In genomic region chr19:14433454-14434156, GRCh38 we compare ENCODE assay signal across 8 cellular contexts. TPM values are rescaled to one million over a fixed set of nuclear protein-coding genes. Genes with fewer than 3 reads are reported as not detected.
A peak's percentile ranks its signal among the peaks of the same experiment; 100 is the strongest.
DNase-seq lines count a peak whose midpoint lies in the region; ATAC-seq and TF ChIP-seq lines count a peak whose summit lies in the region.

No MANE protein-coding gene starts in this region.

- H3K27me3 ChIP-seq in WERI-Rb-1 (ENCODE audit: insufficient read depth, low read depth, severe bottlenecking): no peaks in the 10 kb centered on the region
- H3K27me3 ChIP-seq in mesenchymal stem cell (ENCODE audit: control insufficient read depth in 1 of 2, insufficient read depth in 1 of 2, low read length in 2 of 2): peaks cover 3 to 4% of the 10 kb centered on the region in 2 experiments

- peak overlapping the region; percentile 78 for H3K4me3 ChIP-seq in GM12875 (ENCODE audit: low read depth, low read length)
- H3K4me3 ChIP-seq in WERI-Rb-1 (ENCODE audit: low read depth, low read length): peak overlapping the region; percentile 73
- H3K4me3 ChIP-seq in coronary artery: peak overlapping the region; percentile 79
- peak overlapping the region; percentile 88 to 89 for H3K4me3 ChIP-seq in mesenchymal stem cell (ENCODE audit: insufficient read depth in 1 of 2, low read depth in 1 of 2, low read length in 2 of 2)

- H4K8ac ChIP-seq in mesenchymal stem cell (ENCODE audit: low read length): peak overlapping the region; percentile 90

- peak overlapping the region; percentile 86 for H3K9ac ChIP-seq in mesenchymal stem cell (ENCODE audit: low read length)

- no peak overlapping the region for H2AK5ac ChIP-seq in mesenchymal stem cell (ENCODE audit: low read length, severe bottlenecking)

- no peak overlapping the region for H2BK5ac ChIP-seq in mesenchymal stem cell (ENCODE audit: low read depth, low read length, poor library complexity, severe bottlenecking)

- peaks cover 28% of the 10 kb centered on the region for H3K4me1 ChIP-seq in mesenchymal stem cell (ENCODE audit: control insufficient read depth, insufficient read depth, low read depth, low read length)

- ATAC-seq in HG02884 (IDR thresholded peaks at IDR 0.05; ENCODE audit: unreplicated experiment): no peak

- peak overlapping the region; percentile 75 to 91 for H3K18ac ChIP-seq in mesenchymal stem cell (ENCODE audit: low read depth in 1 of 2, low read length in 2 of 2)

- peak overlapping the region; percentile 85 for H2BK15ac ChIP-seq in mesenchymal stem cell (ENCODE audit: low read depth, poor library complexity, severe bottlenecking)

- peak overlapping the region in 1 of 2 experiments; percentile 70 for H3K23ac ChIP-seq in mesenchymal stem cell (ENCODE audit: low read length in 2 of 2)

- H3K4ac ChIP-seq in mesenchymal stem cell (ENCODE audit: low read depth in 1 of 2, low read length in 2 of 2): peak overlapping the region; percentile 20 to 88

- peaks cover 7% of the 10 kb centered on the region for H3K36me3 ChIP-seq in WERI-Rb-1
- peaks cover 0 to 10% of the 10 kb centered on the region in 2 experiments for H3K36me3 ChIP-seq in mesenchymal stem cell (ENCODE audit: control insufficient read depth in 1 of 2, insufficient read depth in 2 of 2, low read depth in 1 of 2, low read length in 2 of 2)

- DNase-seq in LoVo (ENCODE audit: low spot score) (peak; percentile 28), WERI-Rb-1 (no peak), coronary artery (ENCODE audit: low spot score) (no peak), mesenchymal stem cell (no peak), cortex of kidney (lab: John Stamatoyannopoulos, UW) (no peak)

- peak overlapping the region; percentile 43 for H2AFZ ChIP-seq in mesenchymal stem cell (ENCODE audit: low read depth, low read length)

- peak overlapping the region; percentile 27 to 89 for H3K14ac ChIP-seq in mesenchymal stem cell (ENCODE audit: low read length in 2 of 2)

- peak overlapping the region; percentile 70 for H3K27ac ChIP-seq in WERI-Rb-1
- H3K27ac ChIP-seq in coronary artery: peak overlapping the region; percentile 66 to 89
- no peak overlapping the region for H3K27ac ChIP-seq in mesenchymal stem cell (ENCODE audit: low read length, poor library complexity, severe bottlenecking)
- peak overlapping the region; percentile 28 for H3K27ac ChIP-seq in temporal lobe (ENCODE audit: low read depth, low read length)

- WGBS in mesenchymal stem cell: 12% methylated on average over 42 of the region's 62 CpGs

- no peaks in the 10 kb centered on the region for H3K9me3 ChIP-seq in WERI-Rb-1 (ENCODE audit: severe bottlenecking)
- no peaks in the 10 kb centered on the region for H3K9me3 ChIP-seq in mesenchymal stem cell (ENCODE audit: control insufficient read depth, low read length)

- TF ChIP-seq CTCF in GM12875 (IDR thresholded peaks at IDR 0.05; ENCODE audit: borderline replicate concordance, insufficient read depth, low read depth, low read length): peak; percentile 22; the same call in 1 of the 2 replicates
- 0 out of 2 replicates have a peak, but pooled peaks have one; percentile 16 for TF ChIP-seq CTCF in WERI-Rb-1 (IDR thresholded peaks at IDR 0.05; ENCODE audit: low read depth, low read length)
- no peak for TF ChIP-seq CTCF in coronary artery (IDR thresholded peaks at IDR 0.05)

- peak overlapping the region in 1 of 2 experiments; percentile 88 for H2BK12ac ChIP-seq in mesenchymal stem cell (ENCODE audit: low read length in 2 of 2)

- H2BK120ac ChIP-seq in mesenchymal stem cell (ENCODE audit: low read depth, low read length): peak overlapping the region; percentile 59

- peak overlapping the region; percentile 91 for H3K4me2 ChIP-seq in mesenchymal stem cell (ENCODE audit: low read length, poor library complexity, severe bottlenecking)

- peaks cover 15% of the 10 kb centered on the region for H3K79me1 ChIP-seq in mesenchymal stem cell (replicated peaks; ENCODE audit: low read length, poor library complexity, severe bottlenecking)

- H4K91ac ChIP-seq in mesenchymal stem cell (ENCODE audit: low read length): peak overlapping the region; percentile 57

RNA-seq across cellular contexts. Expression of gene PKN1, which starts 0.5 kb away (rescaled TPM):
- 75.4 TPM for polyA plus RNA-seq in mesenchymal stem cell (2013, experiment 1 of 2)
- polyA plus RNA-seq in mesenchymal stem cell (2013, experiment 2 of 2): 74.2 TPM
- total RNA-seq in temporal lobe: 79.4 TPM

RNA-seq across cellular contexts. Expression of gene DDX39A, which starts 14.5 kb away (rescaled TPM):
- 46.7 TPM for polyA plus RNA-seq in mesenchymal stem cell (2013, experiment 1 of 2)
- 46.1 TPM for polyA plus RNA-seq in mesenchymal stem cell (2013, experiment 2 of 2)
- total RNA-seq in temporal lobe: 23.1 TPM

RNA-seq across cellular contexts. Expression of gene PTGER1, which starts 41.5 kb away (rescaled TPM):
- polyA plus RNA-seq in mesenchymal stem cell (2013, experiment 1 of 2): 1.2 TPM
- 1.3 TPM for polyA plus RNA-seq in mesenchymal stem cell (2013, experiment 2 of 2)
- total RNA-seq in temporal lobe: not detected

RNA-seq across cellular contexts. Expression of gene ADGRE5, which starts 52.4 kb away (rescaled TPM):
- polyA plus RNA-seq in mesenchymal stem cell (2013, experiment 1 of 2): 48.9 TPM
- 49.7 TPM for polyA plus RNA-seq in mesenchymal stem cell (2013, experiment 2 of 2)
- total RNA-seq in temporal lobe: 0.98 TPM
